ENCODE assay signal across 8 cellular contexts in the genomic region with DNA sequence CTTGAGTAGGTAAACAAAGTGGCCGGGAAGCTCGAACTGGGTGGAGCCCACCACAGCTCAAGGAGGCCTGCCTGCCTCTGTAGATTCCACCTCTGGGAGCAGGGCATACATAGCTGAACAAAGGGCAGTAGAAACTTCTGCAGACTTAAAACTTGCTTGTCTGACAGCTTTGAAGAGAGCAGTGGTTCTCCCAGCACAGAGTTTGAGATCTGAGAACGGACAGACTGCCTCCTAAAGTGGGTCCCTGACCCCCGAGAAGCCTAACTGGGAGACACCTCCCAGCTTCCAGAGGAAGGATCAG. TPM values are rescaled to one million over a fixed set of nuclear protein-coding genes. Genes with fewer than 3 reads are reported as not detected.
A peak's percentile ranks its signal among the peaks of the same experiment; 100 is the strongest.
DNase-seq lines count a peak whose midpoint lies in the region; ATAC-seq and TF ChIP-seq lines count a peak whose summit lies in the region.
"Not testable (repeated sequence)": the region's sequence is repeated elsewhere in the genome, so short reads cannot be mapped to it uniquely, and the experiment has no call there.

No MANE protein-coding gene starts in this region.

- not testable (repeated sequence) for H3K9me3 ChIP-seq in CD4-positive, CD25-positive, alpha-beta regulatory T cell (ENCODE audit: control insufficient read depth in 2 of 2, low read length in 2 of 2); Panc1 (ENCODE audit: control insufficient read depth, insufficient read depth, low read depth, low read length); naive thymus-derived CD4-positive, alpha-beta T cell (ENCODE audit: control insufficient read depth in 2 of 3, low read length in 3 of 3)

- in situ Hi-C loops in Panc1 (cut with HindIII; ENCODE audit: low pct_unique_long_range_greater_than_20kb, low sequenced_read_pairs): not testable (repeated sequence)

- not testable (repeated sequence) for H3K27ac ChIP-seq in CD4-positive, CD25-positive, alpha-beta regulatory T cell (ENCODE audit: insufficient read depth, low read length, poor library complexity, severe bottlenecking)
- peak overlapping the region; percentile 41; the same call in 1 of the 2 replicates for H3K27ac ChIP-seq in Panc1 (ENCODE audit: low read length)
- H3K27ac ChIP-seq in naive thymus-derived CD4-positive, alpha-beta T cell (ENCODE audit: low read depth, low read length): peak overlapping the region; percentile 51

- H3K27me3 ChIP-seq in CD4-positive, CD25-positive, alpha-beta regulatory T cell (ENCODE audit: control insufficient read depth, insufficient read depth, low read length); Panc1 (ENCODE audit: control insufficient read depth, insufficient read depth, low read length); naive thymus-derived CD4-positive, alpha-beta T cell (ENCODE audit: control insufficient read depth in 2 of 2, insufficient read depth in 2 of 2, low read length in 2 of 2): not testable (repeated sequence)

- peak overlapping the region in 2 of 3 donors; percentile 66 to 71 for H3K27ac Mint-ChIP-seq in CD4-positive, CD25-positive, alpha-beta regulatory T cell
- H3K27ac Mint-ChIP-seq in activated CD4-positive, alpha-beta T cell treated with anti-CD3 and anti-CD28 coated beads for 36 hours: peak overlapping the region; percentile 87
- H3K27ac Mint-ChIP-seq in activated CD8-positive, alpha-beta memory T cell treated with anti-CD3 and anti-CD28 coated beads, Interleukin-2, amount 10 ng/mL, durations not matched to agents 7 days and 5 days: peak overlapping the region; percentile 51
- H3K27ac Mint-ChIP-seq in activated naive CD4-positive, alpha-beta T cell treated with anti-CD3 and anti-CD28 coated beads, Interleukin-2, amount 10 ng/mL, durations not matched to agents 7 days and 5 days: peak overlapping the region; percentile 75
- H3K27ac Mint-ChIP-seq in central memory CD8-positive, alpha-beta T cell (ENCODE audit: low read depth): not testable (repeated sequence)
- peak overlapping the region; percentile 69 to 92 (median 85) for H3K27ac Mint-ChIP-seq in naive thymus-derived CD4-positive, alpha-beta T cell
- peak overlapping the region in 1 of 2 donors; percentile 69 for H3K27ac Mint-ChIP-seq in stimulated activated naive CD8-positive, alpha-beta T cell treated with anti-CD3 and anti-CD28 coated beads, Interleukin-15, amount 100 ng/mL, for 72 hours

- POLR2A ChIA-PET in Panc1 (lab: Charles Lee): not testable (repeated sequence)
- POLR2A ChIA-PET in activated CD4-positive, alpha-beta T cell treated with anti-CD3 and anti-CD28 coated beads for 36 hours (lab: Charles Lee): interaction anchor here (1.4 kb wide), 1 partner anchor 9 kb away, joined by 5 read pairs; no protein-coding TSS in a partner anchor
- POLR2A ChIA-PET in naive thymus-derived CD4-positive, alpha-beta T cell (lab: Charles Lee): interaction anchor here (1.0 to 2.3 kb wide), 4 partner anchors 12 to 39 kb away, joined by 3 to 11 read pairs (median 4); a partner anchor contains a TSS

- H3K4me1 ChIP-seq in CD4-positive, CD25-positive, alpha-beta regulatory T cell (ENCODE audit: control insufficient read depth, insufficient read depth, low read length, poor library complexity, severe bottlenecking): peaks cover 37% of the 10 kb centered on the region
- peaks cover 14% of the 10 kb centered on the region for H3K4me1 ChIP-seq in Panc1 (ENCODE audit: control insufficient read depth, insufficient read depth, low read length)
- H3K4me1 ChIP-seq in naive thymus-derived CD4-positive, alpha-beta T cell (ENCODE audit: control insufficient read depth in 2 of 2, insufficient read depth in 2 of 2, low read length in 2 of 2): peaks cover 0 to 26% of the 10 kb centered on the region in 2 donors

- DNase-seq in CD4-positive, CD25-positive, alpha-beta regulatory T cell; Panc1 (ENCODE audit: low read depth, low spot score); activated CD4-positive, alpha-beta T cell treated with anti-CD3 and anti-CD28 coated beads for 36 hours; activated CD8-positive, alpha-beta memory T cell treated with anti-CD3 and anti-CD28 coated beads, Interleukin-2, amount 10 ng/mL, durations not matched to agents 7 days and 5 days; activated naive CD4-positive, alpha-beta T cell treated with anti-CD3 and anti-CD28 coated beads, Interleukin-2, amount 10 ng/mL, durations not matched to agents 7 days and 5 days; central memory CD8-positive, alpha-beta T cell (ENCODE audit: low spot score in 2 of 2); stimulated activated naive CD8-positive, alpha-beta T cell treated with anti-CD3 and anti-CD28 coated beads, Interleukin-15, amount 100 ng/mL, for 72 hours: not testable (repeated sequence)
- peak in 1 of 9 donors; percentile 29 for DNase-seq in naive thymus-derived CD4-positive, alpha-beta T cell

- not testable (repeated sequence) for TF ChIP-seq CTCF in Panc1 (IDR thresholded peaks at IDR 0.05)

- intact Hi-C loops in Panc1 (cut with micrococcal nuclease; ENCODE audit: unreplicated experiment); activated CD4-positive, alpha-beta T cell treated with anti-CD3 and anti-CD28 coated beads for 36 hours (cut with DNase I, micrococcal nuclease): not testable (repeated sequence)
- intact Hi-C loops in naive thymus-derived CD4-positive, alpha-beta T cell (cut with micrococcal nuclease): loop anchor here (1.0 kb wide), 3 partner anchors 8 to 12 kb away; no protein-coding TSS in a partner anchor

- peak overlapping the region in 3 of 4 donors; percentile 47 to 85 (median 60) for H3K4me3 Mint-ChIP-seq in CD4-positive, CD25-positive, alpha-beta regulatory T cell
- peak overlapping the region; percentile 61 for H3K4me3 Mint-ChIP-seq in activated CD4-positive, alpha-beta T cell treated with anti-CD3 and anti-CD28 coated beads for 36 hours
- not testable (repeated sequence) for H3K4me3 Mint-ChIP-seq in activated CD8-positive, alpha-beta memory T cell treated with anti-CD3 and anti-CD28 coated beads, Interleukin-2, amount 10 ng/mL, durations not matched to agents 7 days and 5 days
- H3K4me3 Mint-ChIP-seq in activated naive CD4-positive, alpha-beta T cell treated with anti-CD3 and anti-CD28 coated beads, Interleukin-2, amount 10 ng/mL, durations not matched to agents 7 days and 5 days: peak overlapping the region; percentile 47
- peak overlapping the region; percentile 20 for H3K4me3 Mint-ChIP-seq in central memory CD8-positive, alpha-beta T cell
- peak overlapping the region; percentile 49 to 84 (median 78) for H3K4me3 Mint-ChIP-seq in naive thymus-derived CD4-positive, alpha-beta T cell
- H3K4me3 Mint-ChIP-seq in stimulated activated naive CD8-positive, alpha-beta T cell treated with anti-CD3 and anti-CD28 coated beads, Interleukin-15, amount 100 ng/mL, for 72 hours: peak overlapping the region; percentile 61 to 79

- CTCF ChIA-PET in Panc1 (lab: Charles Lee); activated CD8-positive, alpha-beta memory T cell treated with anti-CD3 and anti-CD28 coated beads, Interleukin-2, amount 10 ng/mL, durations not matched to agents 7 days and 5 days (lab: Charles Lee): not testable (repeated sequence)
- CTCF ChIA-PET in activated CD4-positive, alpha-beta T cell treated with anti-CD3 and anti-CD28 coated beads for 36 hours (lab: Charles Lee): interaction anchor here (0.7 to 1.7 kb wide), 4 partner anchors 12 to 174 kb away, joined by 3 to 6 read pairs (median 4); no protein-coding TSS in a partner anchor
- CTCF ChIA-PET in activated naive CD4-positive, alpha-beta T cell treated with anti-CD3 and anti-CD28 coated beads, Interleukin-2, amount 10 ng/mL, durations not matched to agents 7 days and 5 days (lab: Charles Lee): interaction anchor here (1.1 to 1.5 kb wide), 3 partner anchors 9 to 48 kb away, joined by 3 to 9 read pairs (median 3); no protein-coding TSS in a partner anchor
- CTCF ChIA-PET in naive thymus-derived CD4-positive, alpha-beta T cell (lab: Charles Lee): interaction anchor here (1.6 kb wide), 1 partner anchor 49 kb away, joined by 4 read pairs; no protein-coding TSS in a partner anchor

- not testable (repeated sequence) for H3K9me3 Mint-ChIP-seq in CD4-positive, CD25-positive, alpha-beta regulatory T cell; activated CD4-positive, alpha-beta T cell treated with anti-CD3 and anti-CD28 coated beads for 36 hours (ENCODE audit: low read depth); activated CD8-positive, alpha-beta memory T cell treated with anti-CD3 and anti-CD28 coated beads, Interleukin-2, amount 10 ng/mL, durations not matched to agents 7 days and 5 days (ENCODE audit: low read depth); central memory CD8-positive, alpha-beta T cell; stimulated activated naive CD8-positive, alpha-beta T cell treated with anti-CD3 and anti-CD28 coated beads, Interleukin-15, amount 100 ng/mL, for 72 hours
- H3K9me3 Mint-ChIP-seq in activated naive CD4-positive, alpha-beta T cell treated with anti-CD3 and anti-CD28 coated beads, Interleukin-2, amount 10 ng/mL, durations not matched to agents 7 days and 5 days: peaks cover 12% of the 10 kb centered on the region
- peaks cover 0 to 10% (median under 1%) of the 10 kb centered on the region in 11 donors for H3K9me3 Mint-ChIP-seq in naive thymus-derived CD4-positive, alpha-beta T cell

- ATAC-seq in CD4-positive, CD25-positive, alpha-beta regulatory T cell (ENCODE audit: low read depth in 2 of 2); activated CD4-positive, alpha-beta T cell treated with anti-CD3 and anti-CD28 coated beads for 36 hours; activated CD8-positive, alpha-beta memory T cell treated with anti-CD3 and anti-CD28 coated beads, Interleukin-2, amount 10 ng/mL, durations not matched to agents 7 days and 5 days; central memory CD8-positive, alpha-beta T cell (replicated peaks; ENCODE audit: extremely low read depth, poor library complexity, severe bottlenecking); naive thymus-derived CD4-positive, alpha-beta T cell; stimulated activated naive CD8-positive, alpha-beta T cell treated with anti-CD3 and anti-CD28 coated beads, Interleukin-15, amount 100 ng/mL, for 72 hours: not testable (repeated sequence)
- peak; percentile 56 for ATAC-seq in Panc1

- H3K4me1 Mint-ChIP-seq in CD4-positive, CD25-positive, alpha-beta regulatory T cell: peaks cover 33 to 94% (median 67%) of the 10 kb centered on the region in 4 donors
- H3K4me1 Mint-ChIP-seq in activated CD4-positive, alpha-beta T cell treated with anti-CD3 and anti-CD28 coated beads for 36 hours: peaks cover 92% of the 10 kb centered on the region
- H3K4me1 Mint-ChIP-seq in activated CD8-positive, alpha-beta memory T cell treated with anti-CD3 and anti-CD28 coated beads, Interleukin-2, amount 10 ng/mL, durations not matched to agents 7 days and 5 days: peaks cover 62% of the 10 kb centered on the region
- H3K4me1 Mint-ChIP-seq in activated naive CD4-positive, alpha-beta T cell treated with anti-CD3 and anti-CD28 coated beads, Interleukin-2, amount 10 ng/mL, durations not matched to agents 7 days and 5 days: peaks cover 83% of the 10 kb centered on the region
- H3K4me1 Mint-ChIP-seq in central memory CD8-positive, alpha-beta T cell: peaks cover 61% of the 10 kb centered on the region
- H3K4me1 Mint-ChIP-seq in naive thymus-derived CD4-positive, alpha-beta T cell: peaks cover 59 to 96% (median 87%) of the 10 kb centered on the region in 7 donors
- peaks cover 93% of the 10 kb centered on the region for H3K4me1 Mint-ChIP-seq in stimulated activated naive CD8-positive, alpha-beta T cell treated with anti-CD3 and anti-CD28 coated beads, Interleukin-15, amount 100 ng/mL, for 72 hours

- peak overlapping the region; percentile 41 for H3K4me3 ChIP-seq in CD4-positive, CD25-positive, alpha-beta regulatory T cell (ENCODE audit: low read depth, low read length)
- H3K4me3 ChIP-seq in Panc1 (ENCODE audit: low read depth in 2 of 2, low read length in 2 of 2): not testable (repeated sequence)
- peak overlapping the region; percentile 20 for H3K4me3 ChIP-seq in naive thymus-derived CD4-positive, alpha-beta T cell (ENCODE audit: low read length)

- not testable (repeated sequence) for H3K27me3 Mint-ChIP-seq in CD4-positive, CD25-positive, alpha-beta regulatory T cell; activated CD4-positive, alpha-beta T cell treated with anti-CD3 and anti-CD28 coated beads for 36 hours; activated CD8-positive, alpha-beta memory T cell treated with anti-CD3 and anti-CD28 coated beads, Interleukin-2, amount 10 ng/mL, durations not matched to agents 7 days and 5 days; activated naive CD4-positive, alpha-beta T cell treated with anti-CD3 and anti-CD28 coated beads, Interleukin-2, amount 10 ng/mL, durations not matched to agents 7 days and 5 days; central memory CD8-positive, alpha-beta T cell; naive thymus-derived CD4-positive, alpha-beta T cell; stimulated activated naive CD8-positive, alpha-beta T cell treated with anti-CD3 and anti-CD28 coated beads, Interleukin-15, amount 100 ng/mL, for 72 hours

- BruUV-seq in Panc1 (replicated peaks; lab: Mats Ljungman, UMichigan): not testable (repeated sequence)

- peaks cover 30% of the 10 kb centered on the region for H3K36me3 ChIP-seq in CD4-positive, CD25-positive, alpha-beta regulatory T cell (ENCODE audit: control insufficient read depth, insufficient read depth, low read length)
- not testable (repeated sequence) for H3K36me3 ChIP-seq in Panc1 (ENCODE audit: control insufficient read depth, insufficient read depth, low read length); naive thymus-derived CD4-positive, alpha-beta T cell (ENCODE audit: control insufficient read depth in 2 of 3, insufficient read depth in 3 of 3, low read length in 3 of 3)

- H3K36me3 Mint-ChIP-seq in CD4-positive, CD25-positive, alpha-beta regulatory T cell: peaks cover 42% of the 10 kb centered on the region
- peaks cover 69% of the 10 kb centered on the region for H3K36me3 Mint-ChIP-seq in activated CD4-positive, alpha-beta T cell treated with anti-CD3 and anti-CD28 coated beads for 36 hours (ENCODE audit: low read depth)
- peaks cover 81% of the 10 kb centered on the region for H3K36me3 Mint-ChIP-seq in activated CD8-positive, alpha-beta memory T cell treated with anti-CD3 and anti-CD28 coated beads, Interleukin-2, amount 10 ng/mL, durations not matched to agents 7 days and 5 days
- H3K36me3 Mint-ChIP-seq in activated naive CD4-positive, alpha-beta T cell treated with anti-CD3 and anti-CD28 coated beads, Interleukin-2, amount 10 ng/mL, durations not matched to agents 7 days and 5 days: peaks cover 89% of the 10 kb centered on the region
- peaks cover 16% of the 10 kb centered on the region for H3K36me3 Mint-ChIP-seq in central memory CD8-positive, alpha-beta T cell (ENCODE audit: insufficient read depth)
- peaks cover 4 to 78% (median 53%) of the 10 kb centered on the region in 5 donors for H3K36me3 Mint-ChIP-seq in naive thymus-derived CD4-positive, alpha-beta T cell

RNA-seq across cellular contexts. Expression of a gene that starts 13.6 kb away (rescaled TPM):
- total RNA-seq in CD4-positive, CD25-positive, alpha-beta regulatory T cell: 330 TPM
- polyA plus RNA-seq in CD4-positive, CD25-positive, alpha-beta regulatory T cell: 100 to 1,000 TPM; 583 to 771 (median 683) TPM
- 383 TPM for total RNA-seq in Panc1 (2021; ENCODE audit: unreplicated experiment)
- 252 TPM for polyA plus RNA-seq in Panc1 (2012; ENCODE audit: insufficient read length)
- total RNA-seq in activated CD4-positive, alpha-beta T cell treated with anti-CD3 and anti-CD28 coated beads for 36 hours: 100 to 1,000 TPM; 179 to 392 TPM
- total RNA-seq in activated CD8-positive, alpha-beta memory T cell treated with anti-CD3 and anti-CD28 coated beads, Interleukin-2, amount 10 ng/mL, durations not matched to agents 7 days and 5 days: 100 to 1,000 TPM; 194 to 242 TPM
- total RNA-seq in naive thymus-derived CD4-positive, alpha-beta T cell: 100 to 1,000 TPM; 270 to 495 (median 437) TPM
- polyA plus RNA-seq in naive thymus-derived CD4-positive, alpha-beta T cell: 100 to 1,000 TPM; 811 to 922 TPM
